8 cellular contexts compared by ENCODE assay signal in the genomic region with DNA sequence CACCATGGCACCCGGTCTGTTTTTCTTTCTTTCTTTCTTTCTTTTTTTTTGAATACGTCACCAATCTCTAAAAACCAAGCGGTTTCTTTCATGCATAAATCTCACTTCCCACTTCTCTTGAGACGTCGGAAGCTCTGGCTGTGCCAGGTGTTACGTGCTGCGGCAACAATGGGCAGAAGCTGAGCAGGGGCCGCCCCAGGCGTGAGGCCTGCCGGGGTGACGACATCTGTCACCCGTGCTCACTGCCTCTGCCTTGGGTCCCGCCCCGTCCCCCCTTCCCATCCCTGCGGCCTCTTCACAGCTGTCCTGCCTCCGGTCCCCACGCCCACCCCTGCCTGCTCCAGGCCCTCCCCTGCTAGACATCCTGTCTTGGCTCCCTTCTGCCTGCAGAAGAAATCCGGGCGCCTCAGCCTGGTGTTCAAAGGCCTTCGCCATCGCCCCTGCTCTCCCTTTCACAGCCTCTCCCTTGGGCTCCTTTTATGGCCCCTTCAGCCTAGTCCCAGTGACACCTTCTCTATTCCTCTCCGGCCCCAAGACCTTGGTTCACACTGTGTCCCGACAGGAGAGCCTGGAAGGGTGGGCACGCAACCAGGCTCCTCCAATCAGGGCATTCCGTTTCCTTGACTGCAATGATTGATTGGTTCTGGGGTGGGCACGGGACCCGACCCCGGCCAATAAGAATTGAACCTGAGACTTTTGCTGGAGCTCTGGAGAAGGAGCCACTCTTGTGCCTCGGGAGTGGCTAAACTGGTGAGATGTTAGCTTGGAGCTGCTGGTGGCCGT. TPM values are rescaled to one million over a fixed set of nuclear protein-coding genes. Genes with fewer than 3 reads are reported as not detected.
DNase-seq lines count a peak whose midpoint lies in the region; ATAC-seq and TF ChIP-seq lines count a peak whose summit lies in the region.

No MANE protein-coding gene starts in this region.

- no peak for TF ChIP-seq EP300 in stomach (IDR thresholded peaks at IDR 0.05)

- H3K27me3 ChIP-seq in stomach = no peaks in the 10 kb centered on the region

- H3K36me3 Mint-ChIP-seq in T-helper 1 cell treated with Interleukin-12 subunit alpha and Interleukin-12 subunit beta and Interleukin-4 antibody, amounts not matched to agents 30 μg/mL and 1 μg/mL, for 36 hours (ENCODE audit: low read depth) = no peaks in the 10 kb centered on the region
- H3K36me3 Mint-ChIP-seq in dendritic cell treated with granulocyte-macrophage colony-stimulating factor and Interleukin-4, amounts not matched to agents 40 ng/mL and 50 ng/mL, for 4 days (ENCODE audit: low read depth) = peaks cover 23% of the 10 kb centered on the region

- intact Hi-C loops in dendritic cell treated with granulocyte-macrophage colony-stimulating factor and Interleukin-4, amounts not matched to agents 40 ng/mL and 50 ng/mL, for 4 days (cut with micrococcal nuclease) = loop anchor here (5.0 kb wide), 2 partner anchors 51 to 96 kb away; a partner anchor contains a TSS
- intact Hi-C loops in stomach (cut with DNase I; ENCODE audit: low total_unique reads) = no loop called here

- peak overlapping the region in 2 of 5 donors; percentile 38 to 46 for H3K27ac ChIP-seq in stomach

- H3K4me1 Mint-ChIP-seq in T-helper 1 cell treated with Interleukin-12 subunit alpha and Interleukin-12 subunit beta and Interleukin-4 antibody, amounts not matched to agents 30 μg/mL and 1 μg/mL, for 36 hours (ENCODE audit: low read depth) = peaks cover 22% of the 10 kb centered on the region
- H3K4me1 Mint-ChIP-seq in dendritic cell treated with granulocyte-macrophage colony-stimulating factor and Interleukin-4, amounts not matched to agents 40 ng/mL and 50 ng/mL, for 4 days (ENCODE audit: low read depth) = peaks cover 74% of the 10 kb centered on the region

- TF ChIP-seq POLR2A in stomach (IDR thresholded peaks at IDR 0.05) = no peak

- peak; percentile 62 for ATAC-seq in HG03159 (IDR thresholded peaks at IDR 0.05; ENCODE audit: unreplicated experiment)

- no peaks in the 10 kb centered on the region for H3K27me3 Mint-ChIP-seq in T-helper 1 cell treated with Interleukin-12 subunit alpha and Interleukin-12 subunit beta and Interleukin-4 antibody, amounts not matched to agents 30 μg/mL and 1 μg/mL, for 36 hours (ENCODE audit: low read depth)
- H3K27me3 Mint-ChIP-seq in dendritic cell treated with granulocyte-macrophage colony-stimulating factor and Interleukin-4, amounts not matched to agents 40 ng/mL and 50 ng/mL, for 4 days = peaks cover 2% of the 10 kb centered on the region

- no peaks in the 10 kb centered on the region for H3K9me3 Mint-ChIP-seq in T-helper 1 cell treated with Interleukin-12 subunit alpha and Interleukin-12 subunit beta and Interleukin-4 antibody, amounts not matched to agents 30 μg/mL and 1 μg/mL, for 36 hours
- H3K9me3 Mint-ChIP-seq in dendritic cell treated with granulocyte-macrophage colony-stimulating factor and Interleukin-4, amounts not matched to agents 40 ng/mL and 50 ng/mL, for 4 days = no peaks in the 10 kb centered on the region

- peak overlapping the region; percentile 69 for H3K4me3 Mint-ChIP-seq in T-helper 1 cell treated with Interleukin-12 subunit alpha and Interleukin-12 subunit beta and Interleukin-4 antibody, amounts not matched to agents 30 μg/mL and 1 μg/mL, for 36 hours
- H3K4me3 Mint-ChIP-seq in dendritic cell treated with granulocyte-macrophage colony-stimulating factor and Interleukin-4, amounts not matched to agents 40 ng/mL and 50 ng/mL, for 4 days = peak overlapping the region; percentile 64

- DNase-seq in activated T-cell treated with anti-CD3 and anti-CD28 coated beads for 1 hour (ENCODE audit: low read depth) (peak; percentile 28), activated T-cell treated with anti-CD3 and anti-CD28 coated beads for 4 hours (no peak), A172 (ENCODE audit: low spot score) (no peak), stomach (no peak)
- DNase-seq in stimulated activated CD8-positive, alpha-beta memory T cell treated with anti-CD3 and anti-CD28 coated beads, Interleukin-15, amount 100 ng/mL, for 4 hours (ENCODE audit: low read depth in 2 of 2) = peak; percentile 22 to 34

- no peak overlapping the region for H3K4me3 ChIP-seq in stomach

- peak overlapping the region; percentile 93 for H3K27ac Mint-ChIP-seq in T-helper 1 cell treated with Interleukin-12 subunit alpha and Interleukin-12 subunit beta and Interleukin-4 antibody, amounts not matched to agents 30 μg/mL and 1 μg/mL, for 36 hours
- H3K27ac Mint-ChIP-seq in dendritic cell treated with granulocyte-macrophage colony-stimulating factor and Interleukin-4, amounts not matched to agents 40 ng/mL and 50 ng/mL, for 4 days = peak overlapping the region; percentile 79

- no peak for TF ChIP-seq CTCF in stomach (IDR thresholded peaks at IDR 0.05)

- WGBS in stomach, 5 donors = 57 to 73% (median 70%) methylated on average over 26 to 30 of the region's 30 CpGs

- no peaks in the 10 kb centered on the region for H3K36me3 ChIP-seq in stomach

- no peaks in the 10 kb centered on the region for H3K9me3 ChIP-seq in stomach

- H3K4me1 ChIP-seq in stomach = peaks cover 9 to 36% (median 16%) of the 10 kb centered on the region in 4 donors

RNA-seq across cellular contexts. Expression of a gene that starts 4.8 kb away (rescaled TPM):
- total RNA-seq in A172 (2014; rRNA removed; shearing (Covaris generic)) = 0.67 and 1.2 TPM in 2 replicates
- 10 to 100 TPM in 1 of 5 donors, 1 to 10 TPM in 4; 2.4 to 13.4 (median 6.7) TPM for total RNA-seq in stomach
- 1 to 10 TPM in 1 of 3 donors, under 1 TPM in 2; 0.75 to 2.4 (median 0.92) TPM for polyA plus RNA-seq in stomach

RNA-seq across cellular contexts. Expression of a gene that starts 18.6 kb away (rescaled TPM):
- 11.2 and 12.9 TPM in 2 replicates for total RNA-seq in A172 (2014; rRNA removed; shearing (Covaris generic))
- total RNA-seq in stomach = 10 to 100 TPM in 1 of 5 donors, 1 to 10 TPM in 3, under 1 TPM in 1; 0.58 to 15.1 (median 6.2) TPM
- polyA plus RNA-seq in stomach = 1 to 10 TPM; 2.1 to 6.4 (median 3.1) TPM

RNA-seq across cellular contexts. Expression of a gene that starts 52.8 kb away (rescaled TPM):
- total RNA-seq in A172 (2014; rRNA removed; shearing (Covaris generic)) = 1.3 and 5.8 TPM in 2 replicates
- total RNA-seq in stomach = 1,000 to 10,000 TPM in 1 of 5 donors, 100 to 1,000 TPM in 2, 10 to 100 TPM in 2; 49.4 to 1,069 (median 212) TPM
- polyA plus RNA-seq in stomach = 10 to 100 TPM; 10.4 to 16.1 (median 15.4) TPM

Comparison
In these comparisons a context has a peak if more than half of its experiments do, and no peak if none do; other contexts are left out.
1. DNase-seq: peak in activated T-cell treated with anti-CD3 and anti-CD28 coated beads for 1 hour (single experiment) and stimulated activated CD8-positive, alpha-beta memory T cell treated with anti-CD3 and anti-CD28 coated beads, Interleukin-15, amount 100 ng/mL, for 4 hours (2 of 2); none in activated T-cell treated with anti-CD3 and anti-CD28 coated beads for 4 hours (single experiment), A172 (single experiment) and stomach (single experiment).